ENCODE assay signal across 8 cellular contexts in the genomic region with DNA sequence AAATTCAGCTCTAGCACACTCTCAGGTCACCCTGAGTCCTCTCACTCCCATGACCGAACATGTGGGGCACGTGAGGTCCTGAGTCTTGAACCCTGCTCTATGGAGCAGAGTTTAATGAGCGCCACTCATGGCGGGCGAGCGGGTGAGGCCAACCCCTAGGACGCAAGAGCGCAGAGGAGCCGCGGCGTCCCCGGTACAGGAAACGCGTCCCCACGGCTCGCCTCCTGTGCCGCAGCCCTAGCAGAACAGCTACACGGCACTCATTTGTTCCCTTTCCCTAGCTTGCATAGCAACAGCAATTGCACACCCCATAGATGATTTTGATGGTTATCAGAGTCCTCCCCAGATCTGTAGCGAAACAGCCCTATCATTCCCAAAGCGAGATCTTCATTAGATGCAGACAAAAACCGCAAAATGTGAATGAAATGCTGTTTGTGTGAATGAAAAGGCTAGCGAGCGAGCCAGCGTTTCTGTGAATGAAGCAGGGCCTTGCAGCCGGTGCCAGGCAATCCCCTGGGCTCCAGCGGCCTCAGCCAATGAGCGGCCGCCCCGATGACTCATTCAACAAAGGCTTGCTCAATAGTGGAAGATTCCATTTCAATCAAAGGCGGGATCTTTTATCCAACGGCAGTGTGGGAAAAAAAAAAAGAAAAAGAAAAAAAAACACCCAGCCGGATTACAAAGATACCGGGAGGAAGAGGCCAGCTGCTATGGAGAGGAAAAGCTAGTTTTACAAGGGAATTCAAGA. TPM values are rescaled to one million over a fixed set of nuclear protein-coding genes. Genes with fewer than 3 reads are reported as not detected.
DNase-seq lines count a peak whose midpoint lies in the region; ATAC-seq and TF ChIP-seq lines count a peak whose summit lies in the region.

No MANE protein-coding gene starts in this region.

- no peaks in the 10 kb centered on the region for H3K36me3 ChIP-seq in fibroblast of lung (ENCODE audit: control insufficient read depth, insufficient read depth, low read length)
- no peaks in the 10 kb centered on the region for H3K36me3 ChIP-seq in mucosa of descending colon (ENCODE audit: low read depth)

- peaks cover 10% of the 10 kb centered on the region for H3K4me1 ChIP-seq in fibroblast of lung (ENCODE audit: control insufficient read depth, extremely low read depth, insufficient read depth, low read length)
- H3K4me1 ChIP-seq in mucosa of descending colon (ENCODE audit: low read depth): peaks cover 18% of the 10 kb centered on the region

- peak overlapping the region; percentile 58 for H3K9ac ChIP-seq in fibroblast of lung (ENCODE audit: insufficient read depth, low read length)

- peak overlapping the region; percentile 85 for H3K27ac ChIP-seq in fibroblast of lung (ENCODE audit: insufficient read depth, low read length)

- peak overlapping the region; percentile 82 for H2AFZ ChIP-seq in fibroblast of lung (ENCODE audit: low read length)

- no peaks in the 10 kb centered on the region for H3K9me3 Mint-ChIP-seq in activated T-cell treated with anti-CD3 and anti-CD28 coated beads, Interleukin-2, amount 50 U/mL, for 24 hours
- no peaks in the 10 kb centered on the region for H3K9me3 Mint-ChIP-seq in stimulated activated memory B cell treated with anti-CD40 and anti-IgM and Interleukin-4, amounts not matched to agents 10 μg/mL and 1 μg/mL and 100 μg/mL, for 72 hours

- H3K27me3 Mint-ChIP-seq in activated T-cell treated with anti-CD3 and anti-CD28 coated beads, Interleukin-2, amount 50 U/mL, for 24 hours: peaks cover 86% of the 10 kb centered on the region
- H3K27me3 Mint-ChIP-seq in stimulated activated memory B cell treated with anti-CD40 and anti-IgM and Interleukin-4, amounts not matched to agents 10 μg/mL and 1 μg/mL and 100 μg/mL, for 72 hours: peaks cover 69% of the 10 kb centered on the region

- DNase-seq in CD1c-positive myeloid dendritic cell (ENCODE audit: extremely low spot score) (peak; percentile 51), NCI-H748 treated with DMSO at 0.1 percent for 48 hours (lab: John Stamatoyannopoulos, UW) (peak; percentile 88), fibroblast of lung (ENCODE audit: low read depth in 2 of 2) (peak; percentile 97 to 98), mucosa of descending colon (peak; percentile 86 to 89 (median 89))
- peak; percentile 50 for DNase-seq in activated T-cell treated with anti-CD3 and anti-CD28 coated beads, Interleukin-2, amount 50 U/mL, for 24 hours

- peaks cover 9% of the 10 kb centered on the region for H3K79me2 ChIP-seq in fibroblast of lung (ENCODE audit: control insufficient read depth, insufficient read depth, low read length)

- H3K4me1 Mint-ChIP-seq in activated T-cell treated with anti-CD3 and anti-CD28 coated beads, Interleukin-2, amount 50 U/mL, for 24 hours (ENCODE audit: low read depth): peaks cover 22% of the 10 kb centered on the region
- H3K4me1 Mint-ChIP-seq in stimulated activated memory B cell treated with anti-CD40 and anti-IgM and Interleukin-4, amounts not matched to agents 10 μg/mL and 1 μg/mL and 100 μg/mL, for 72 hours: peaks cover 19% of the 10 kb centered on the region

- H3K4me3 ChIP-seq in fibroblast of lung (replicated peaks in 1 of 4; ENCODE audit: control extremely low read depth in 1 of 4, insufficient read depth in 1 of 4, low read depth in 3 of 4, low read length in 4 of 4) (peak overlapping the region; percentile 14 to 71 (median 56)), mucosa of descending colon (no peak overlapping the region)

- intact Hi-C loops in mucosa of descending colon (cut with DNase I, micrococcal nuclease): no loop called here

- no peaks in the 10 kb centered on the region for H3K36me3 Mint-ChIP-seq in activated T-cell treated with anti-CD3 and anti-CD28 coated beads, Interleukin-2, amount 50 U/mL, for 24 hours (ENCODE audit: low read depth)
- H3K36me3 Mint-ChIP-seq in stimulated activated memory B cell treated with anti-CD40 and anti-IgM and Interleukin-4, amounts not matched to agents 10 μg/mL and 1 μg/mL and 100 μg/mL, for 72 hours: no peaks in the 10 kb centered on the region

- H3K4me2 ChIP-seq in fibroblast of lung (ENCODE audit: extremely low read depth, insufficient read depth, low read length): peak overlapping the region; percentile 98

- H3K4me3 Mint-ChIP-seq in activated T-cell treated with anti-CD3 and anti-CD28 coated beads, Interleukin-2, amount 50 U/mL, for 24 hours: peak overlapping the region; percentile 30
- H3K4me3 Mint-ChIP-seq in stimulated activated memory B cell treated with anti-CD40 and anti-IgM and Interleukin-4, amounts not matched to agents 10 μg/mL and 1 μg/mL and 100 μg/mL, for 72 hours: peak overlapping the region; percentile 75

- H3K27me3 ChIP-seq in fibroblast of lung (ENCODE audit: control insufficient read depth, insufficient read depth, low read length): no peaks in the 10 kb centered on the region

- ATAC-seq in HG03469 (IDR thresholded peaks at IDR 0.05; ENCODE audit: unreplicated experiment): peak; percentile 46
- ATAC-seq in mucosa of descending colon: peak; percentile 96
- peak; percentile 80 for ATAC-seq in stimulated activated memory B cell treated with anti-CD40 and anti-IgM and Interleukin-4, amounts not matched to agents 10 μg/mL and 1 μg/mL and 100 μg/mL, for 72 hours
- ATAC-seq in GM19324 (IDR thresholded peaks at IDR 0.05; ENCODE audit: low FRiP score, unreplicated experiment): no peak

- no peaks in the 10 kb centered on the region for H4K20me1 ChIP-seq in fibroblast of lung (ENCODE audit: control insufficient read depth, extremely low read depth, insufficient read depth, low read length)

- TF ChIP-seq CTCF in fibroblast of lung (conservative IDR thresholded peaks at IDR 0.05 in 1 of 2, IDR thresholded peaks at IDR 0.05 in 1 of 2; ENCODE audit: low read depth in 1 of 2, low read length in 2 of 2): no peak
- no peak for TF ChIP-seq CTCF in mucosa of descending colon (IDR thresholded peaks at IDR 0.05)

- no peaks in the 10 kb centered on the region for H3K9me3 ChIP-seq in fibroblast of lung (ENCODE audit: control insufficient read depth, insufficient read depth, low read depth, low read length)
- no peaks in the 10 kb centered on the region for H3K9me3 ChIP-seq in mucosa of descending colon

- peak overlapping the region; percentile 1 for H3K27ac Mint-ChIP-seq in activated T-cell treated with anti-CD3 and anti-CD28 coated beads, Interleukin-2, amount 50 U/mL, for 24 hours
- no peak overlapping the region for H3K27ac Mint-ChIP-seq in stimulated activated memory B cell treated with anti-CD40 and anti-IgM and Interleukin-4, amounts not matched to agents 10 μg/mL and 1 μg/mL and 100 μg/mL, for 72 hours

RNA-seq across cellular contexts. Expression of gene SHC3, which starts 1.5 kb away (rescaled TPM):
- 7.7 and 16.2 TPM in 2 replicates for total RNA-seq in fibroblast of lung
- 1.7 and 2.5 TPM in 2 replicates for polyA plus RNA-seq in fibroblast of lung
- polyA plus RNA-seq in fibroblast of lung (2012): 2.3 and 2.7 TPM in 2 replicates
- 3.5 and 30.0 TPM in 2 replicates for polyA minus RNA-seq in fibroblast of lung (ENCODE audit: low replicate concordance)
- total RNA-seq in mucosa of descending colon: 1 to 10 TPM in 2 of 3 donors, under 1 TPM in 1; 0.35 to 4.8 (median 1.5) TPM
